ENCODE assay signal across 8 cellular contexts in genomic region chr7:149239345-149240143, GRCh38. TPM values are rescaled to one million over a fixed set of nuclear protein-coding genes. Genes with fewer than 3 reads are reported as not detected.
DNase-seq lines count a peak whose midpoint lies in the region; ATAC-seq, FAIRE-seq and TF ChIP-seq lines count a peak whose summit lies in the region.

Gene ZNF212 (plus strand): TSS chr7:149239651. CDS start chr7:149239779, 128 bp downstream.

- peak within 1 kb of the TSS; percentile 65; the same call in 1 of the 2 replicates for H2BK15ac ChIP-seq in H1 (ENCODE audit: low read length)

- H3K4me1 Mint-ChIP-seq in Caco-2 (ENCODE audit: low read depth, unreplicated experiment) = peaks cover 7% of the 10 kb centered on the region

- H3K79me2 ChIP-seq in H1 (ENCODE audit: control insufficient read depth in 1 of 2, insufficient read depth in 2 of 2, low read length in 2 of 2) = peaks cover 0 to 31% of the 10 kb centered on the region in 2 experiments; a peak in 3 of 4 replicates

- H3K9me3 Mint-ChIP-seq in Caco-2 (ENCODE audit: unreplicated experiment) = peaks cover 10% of the 10 kb centered on the region

- H3K79me1 ChIP-seq in H1 (ENCODE audit: low read depth, low read length) = peaks cover 4% of the 10 kb centered on the region; the same call in 1 of the 2 replicates

- TF ChIP-seq EP300 in H1 (IDR thresholded peaks at IDR 0.05; ENCODE audit: borderline replicate concordance in 1 of 2, low read depth in 2 of 2, low read length in 2 of 2) = peak in 1 of 2 experiments; percentile 74; a peak in 1 of 3 replicates

- H2AK5ac ChIP-seq in H1 (ENCODE audit: low read depth, low read length) = no peak within 1 kb of the TSS

- no peak within 1 kb of the TSS for H2BK120ac ChIP-seq in H1 (replicated peaks; ENCODE audit: low read depth, low read length)

- peak within 1 kb of the TSS; percentile 69 for H3K4ac ChIP-seq in H1 (replicated peaks; ENCODE audit: insufficient read length, low read depth, low read length)

- FAIRE-seq in HTR-8/SVneo (lab: Jason Lieb, UNC) = no peak
- FAIRE-seq in H1 (lab: Jason Lieb, UNC) = no peak

- POLR2A ChIA-PET in Caco-2 (lab: Charles Lee) = no interaction called here
- POLR2A ChIA-PET in activated CD8-positive, alpha-beta memory T cell treated with anti-CD3 and anti-CD28 coated beads for 36 hours (lab: Charles Lee) = interaction anchor here (0.5 to 1.7 kb wide), 5 partner anchors 22 to 133 kb away, joined by 3 to 5 read pairs (median 5); partner anchors contain the start of genes ZNF282 and ZNF783
- POLR2A ChIA-PET in H1 (lab: Charles Lee; ENCODE audit: partially characterized antibody) = interaction anchor here (0.7 to 1.3 kb wide), 3 partner anchors 10 to 56 kb away, joined by 3 to 7 read pairs (median 7); partner anchors contain the start of gene ZNF783

- no peak within 1 kb of the TSS for H2BK12ac ChIP-seq in H1 (ENCODE audit: low read depth, low read length)

- H3K36me3 Mint-ChIP-seq in Caco-2 (ENCODE audit: insufficient read depth, unreplicated experiment) = peaks cover 20% of the 10 kb centered on the region

- peak within 1 kb of the TSS; percentile 76 to 96 for H3K4me2 ChIP-seq in H1 (ENCODE audit: insufficient read depth in 1 of 2, low read depth in 2 of 2, low read length in 2 of 2)

- peak within 1 kb of the TSS; percentile 89 for H3K27ac Mint-ChIP-seq in Caco-2 (ENCODE audit: unreplicated experiment)

- no peaks in the 10 kb centered on the region for H3K27me3 Mint-ChIP-seq in Caco-2 (ENCODE audit: insufficient read depth, unreplicated experiment)

- TF ChIP-seq CTCF in Caco-2 (IDR thresholded peaks at IDR 0.05; ENCODE audit: insufficient read depth in 1 of 2, low read depth in 1 of 2, low read length in 1 of 2, severe bottlenecking in 1 of 2, unreplicated experiment in 1 of 2) = peak; percentile 72 to 96
- peak; percentile 88 to 93 (median 90) for TF ChIP-seq CTCF in H1 (IDR thresholded peaks at IDR 0.05; ENCODE audit: control extremely low read depth in 1 of 3, insufficient read depth in 1 of 3, low read depth in 1 of 3, low read length in 3 of 3)

- H3K27ac ChIP-seq in H1 (ENCODE audit: low read depth, low read length) (peak within 1 kb of the TSS; percentile 75), mesodermal cell (ENCODE audit: low read depth, low read length, severe bottlenecking) (peak within 1 kb of the TSS; percentile 73)

- H3K36me3 ChIP-seq in Caco-2 (ENCODE audit: control insufficient read depth, insufficient read depth, low read length) (no peaks in the 10 kb centered on the region), H1 (ENCODE audit: control insufficient read depth in 2 of 4, insufficient read depth in 4 of 4, low read length in 3 of 4) (no peaks in the 10 kb centered on the region; a peak in 1 of 8 replicates), mesodermal cell (ENCODE audit: control insufficient read depth, insufficient read depth, low read length) (peaks cover 4% of the 10 kb centered on the region)

- peaks cover 0 to under 1% of the 10 kb centered on the region in 2 experiments for H4K20me1 ChIP-seq in H1 (replicated peaks in 1 of 2; ENCODE audit: control insufficient read depth in 1 of 2, insufficient read depth in 2 of 2, low read length in 2 of 2)

- no peaks in the 10 kb centered on the region; the same call in 1 of the 2 replicates for H3K23me2 ChIP-seq in H1 (ENCODE audit: low read depth, low read length)

- peak; percentile 52 to 60 for TF ChIP-seq RAD21 in H1 (IDR thresholded peaks at IDR 0.05 in 1 of 2, conservative IDR thresholded peaks at IDR 0.05 in 1 of 2; ENCODE audit: low read depth in 2 of 2, low read length in 2 of 2)

- intact Hi-C loops in Caco-2 (cut with micrococcal nuclease; ENCODE audit: unreplicated experiment) = loop anchor here (1.0 to 2.0 kb wide), 2 partner anchors 23 to 45 kb away; partner anchors contain the start of gene ZNF783

- H4K91ac ChIP-seq in H1 (replicated peaks; ENCODE audit: insufficient read length, low read length) = no peak within 1 kb of the TSS

- CTCF ChIA-PET in Caco-2 (lab: Charles Lee) = no interaction called here
- CTCF ChIA-PET in activated CD8-positive, alpha-beta memory T cell treated with anti-CD3 and anti-CD28 coated beads for 36 hours (lab: Charles Lee) = interaction anchor here (1.1 kb wide), 1 partner anchor 10 kb away, joined by 3 read pairs; no protein-coding TSS in a partner anchor
- CTCF ChIA-PET in H1 (lab: Charles Lee; ENCODE audit: partially characterized antibody) = interaction anchor here (0.6 to 1.0 kb wide), 5 partner anchors 9 to 80 kb away, joined by 3 to 4 read pairs (median 3); no protein-coding TSS in a partner anchor

- 0 out of 2 replicates have a peak within 1 kb of the TSS, but pooled peaks have one; percentile 35 for H2BK5ac ChIP-seq in H1 (ENCODE audit: low read depth, low read length)

- no peak within 1 kb of the TSS for H3K14ac ChIP-seq in H1 (ENCODE audit: insufficient read length)

- H3K9me3 ChIP-seq in Caco-2 = peaks cover 9% of the 10 kb centered on the region; the same call in 1 of the 2 replicates
- H3K9me3 ChIP-seq in H1 (ENCODE audit: insufficient read depth in 2 of 2, low read depth in 1 of 2, low read length in 1 of 2) = no peaks in the 10 kb centered on the region
- no peaks in the 10 kb centered on the region for H3K9me3 ChIP-seq in mesodermal cell (ENCODE audit: control insufficient read depth, low read length)

- peak within 1 kb of the TSS; percentile 83 for H4K5ac ChIP-seq in H1 (ENCODE audit: insufficient read length, low read depth, low read length)

- H3K4me3 Mint-ChIP-seq in Caco-2 (ENCODE audit: unreplicated experiment) = peak within 1 kb of the TSS; percentile 92

- peak within 1 kb of the TSS; percentile 96 for H2AFZ ChIP-seq in H1 (ENCODE audit: low read length)

- H3K23ac ChIP-seq in H1 (ENCODE audit: insufficient read length) = no peak within 1 kb of the TSS

- H3K4me3 ChIP-seq in Caco-2 (ENCODE audit: low read depth, low read length) (peak within 1 kb of the TSS; percentile 99), H1 (ENCODE audit: extremely low read depth in 1 of 4, insufficient read depth in 2 of 4, low read depth in 3 of 4, low read length in 4 of 4) (peak within 1 kb of the TSS; percentile 63 to 98 (median 96)), mesodermal cell (ENCODE audit: extremely low read depth, insufficient read depth, low read length, poor library complexity, severe bottlenecking) (peak within 1 kb of the TSS; percentile 97)

- peak within 1 kb of the TSS; percentile 84 to 98 (median 87) for H3K9ac ChIP-seq in H1 (replicated peaks in 1 of 4; ENCODE audit: extremely low read depth in 1 of 4, low read depth in 3 of 4, low read length in 3 of 4)

- no peak within 1 kb of the TSS for H2BK20ac ChIP-seq in H1 (ENCODE audit: low read length)

- H3K4me1 ChIP-seq in Caco-2 (peaks cover 6% of the 10 kb centered on the region), H1 (replicated peaks in 1 of 4; ENCODE audit: control insufficient read depth in 3 of 4, insufficient read depth in 4 of 4, low read length in 3 of 4) (peaks cover 0 to 5% (median 2%) of the 10 kb centered on the region in 4 experiments; a peak in 2 of 7 replicates), mesodermal cell (ENCODE audit: control insufficient read depth, insufficient read depth, low read length, poor library complexity, severe bottlenecking) (peaks cover 4% of the 10 kb centered on the region)

- H3K56ac ChIP-seq in H1 (replicated peaks; ENCODE audit: insufficient read length, low read depth, low read length) = peak within 1 kb of the TSS; percentile 57

- BruUV-seq in Caco-2 (replicated peaks; lab: Mats Ljungman, UMichigan) = no TSS peak

- DNase-seq in Caco-2 (peak; percentile 91 to 95), HTR-8/SVneo (ENCODE audit: insufficient read length, low spot score) (peak; percentile 93), NOMO-1 (lab: John Stamatoyannopoulos, UW; ENCODE audit: unreplicated experiment in 2 of 2) (peak; percentile 67 to 78), H1 (ENCODE audit: low read depth in 1 of 2, low spot score in 2 of 2) (peak; percentile 64 to 92)
- DNase-seq in stimulated activated CD8-positive, alpha-beta memory T cell treated with anti-CD3 and anti-CD28 coated beads, Interleukin-15, amount 100 ng/mL, for 4 hours (ENCODE audit: low read depth in 2 of 2) = peak; percentile 75 to 80

- peak within 1 kb of the TSS; percentile 96; the same call in 1 of the 2 replicates for H4K8ac ChIP-seq in H1 (ENCODE audit: extremely low read depth, insufficient read depth, low read length)

- peak in 1 of 2 experiments; percentile 67; a peak in 1 of 3 replicates for TF ChIP-seq POLR2A in H1 (IDR thresholded peaks at IDR 0.05; ENCODE audit: control extremely low read depth in 1 of 2, low read depth in 2 of 2, low read length in 2 of 2)

- peak within 1 kb of the TSS; percentile 90 for H3K18ac ChIP-seq in H1 (ENCODE audit: extremely low read depth, low read length)

- H3K27me3 ChIP-seq in Caco-2 (replicated peaks; ENCODE audit: control insufficient read depth, insufficient read depth, low read length) (no peaks in the 10 kb centered on the region), H1 (replicated peaks in 1 of 4; ENCODE audit: control insufficient read depth in 3 of 4, extremely low read depth in 1 of 4, insufficient read depth in 3 of 4, low read length in 3 of 4) (peaks cover 0 to 1% (median 0%) of the 10 kb centered on the region in 4 experiments; a peak in 1 of 7 replicates)

- ATAC-seq in GM21360 (IDR thresholded peaks at IDR 0.05; ENCODE audit: unreplicated experiment) = peak; percentile 98

- 2% methylated on average over 47 of the region's 64 CpGs; no CpG with 5 or more reads in 1 of the 2 experiments for WGBS in H1 (ENCODE audit: extremely low coverage in 1 of 2, insufficient coverage in 1 of 2, insufficient read length in 1 of 2, insufficient replicate concordance in 2 of 2, low coverage in 1 of 2, low lambda C conversion rate in 2 of 2, missing lambda C conversion rate in 1 of 2), 2 experiments
- 0 to 1% methylated on average over 54 to 55 of the region's 64 CpGs for WGBS in mesodermal cell (ENCODE audit: insufficient coverage in 2 of 2), 2 experiments

TF ChIP-seq in H1, 55 proteins besides CTCF, POLR2A, EP300 and RAD21 (continues in another document):
- TF ChIP-seq BCL11A (IDR thresholded peaks at IDR 0.05; ENCODE audit: low read depth in 2 of 2, low read length in 2 of 2) (no peak), SP4 (IDR thresholded peaks at IDR 0.05; ENCODE audit: low read length) (no peak)

RNA-seq across cellular contexts. Expression of gene ZNF212, which starts in this region (rescaled TPM):
- total RNA-seq in Caco-2 (2022) = 15.9 and 18.6 TPM in 2 replicates
- 10 to 100 TPM; 14.0 to 14.9 TPM for total RNA-seq in activated CD8-positive, alpha-beta memory T cell treated with anti-CD3 and anti-CD28 coated beads for 36 hours
- total RNA-seq in H1 (2021; fragmentation: NEBNext Ultra II Directional; extraction: Animal tissue kit (Norgen Biotek cat#: 25700)) = 19.3 and 20.1 TPM in 2 replicates
- polyA plus RNA-seq in H1 (2011; rRNA removed) = 6.7 and 9.1 TPM in 2 replicates
- 10.7 TPM for polyA plus RNA-seq in H1 (2011; cell fraction: cytosol; rRNA removed)
- 13.6 TPM for polyA plus RNA-seq in H1 (2011; cell fraction: nucleus; rRNA removed)
- 13.3 to 16.9 TPM (median 14.4 TPM) in 4 replicates for polyA plus RNA-seq in H1 (2012, experiment 1 of 2)
- 8.3 TPM for polyA plus RNA-seq in H1 (2012, experiment 2 of 2)
- polyA plus RNA-seq in H1 (2013, experiment 1 of 2) = 7.2 TPM
- polyA plus RNA-seq in H1 (2013, experiment 2 of 2) = 7.1 TPM
- 6.1 and 8.2 TPM in 2 replicates for polyA minus RNA-seq in H1 (2011; rRNA and poly(A)+ RNA removed)
- polyA minus RNA-seq in H1 (2011; cell fraction: cytosol; rRNA and poly(A)+ RNA removed) = 7.0 TPM
- polyA minus RNA-seq in H1 (2011; cell fraction: nucleus; rRNA and poly(A)+ RNA removed) = 9.7 TPM
- 9.9 TPM for polyA plus RNA-seq in mesodermal cell (2013, experiment 1 of 2)
- polyA plus RNA-seq in mesodermal cell (2013, experiment 2 of 2) = 7.2 TPM

Comparison
In these comparisons a context has a peak if more than half of its experiments do, and no peak if none do; other contexts are left out.
1. Peak in every context shown above with its lines: DNase-seq, ATAC-seq, H3K4me3 ChIP-seq and H3K27ac ChIP-seq.